ENCODE assay signal across 12 cellular contexts in the genomic region with DNA sequence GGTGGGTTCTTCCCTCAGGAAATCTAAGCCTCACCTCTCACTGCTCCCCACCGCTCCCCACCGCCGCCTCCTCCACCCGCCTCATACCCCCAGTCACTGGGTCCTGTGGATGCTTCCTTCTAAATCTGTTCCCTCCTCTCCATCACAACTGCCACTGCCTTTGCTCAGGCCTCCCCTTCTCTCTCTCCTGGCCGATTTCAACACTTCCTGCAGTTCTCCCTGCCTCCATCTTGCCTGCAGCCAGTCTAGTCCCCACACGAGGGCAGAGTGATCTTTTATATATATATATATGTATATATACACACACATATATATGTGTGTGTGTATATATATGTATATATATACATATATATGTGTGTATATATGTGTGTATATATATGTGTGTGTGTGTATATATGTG. TPM values are rescaled to one million over a fixed set of nuclear protein-coding genes. Genes with fewer than 3 reads are reported as not detected.
DNase-seq lines count a peak whose midpoint lies in the region; ATAC-seq and TF ChIP-seq lines count a peak whose summit lies in the region.
"Had no signal": no experiment of that assay in that cellular context is flagged by ENCODE, and none has a peak within 500 bp of the region (broad histone marks: within the 10 kb centered on the region; RNA-seq: fewer than 3 reads in every experiment).

No MANE protein-coding gene starts in this region.

- H3K9me3 ChIP-seq in Panc1 (ENCODE audit: control insufficient read depth, insufficient read depth, low read depth, low read length), result no peaks in the 10 kb centered on the region
- no peaks in the 10 kb centered on the region for H3K9me3 ChIP-seq in Peyer's patch
- no peaks in the 10 kb centered on the region for H3K9me3 ChIP-seq in sigmoid colon
- H3K9me3 ChIP-seq: ovary, uterus had no signal

- TF ChIP-seq POLR2A in Peyer's patch (IDR thresholded peaks at IDR 0.05) (no peak), sigmoid colon (IDR thresholded peaks at IDR 0.05) (no peak)

- TF ChIP-seq CTCF in Panc1 (IDR thresholded peaks at IDR 0.05), result no peak
- peak; percentile 3 for TF ChIP-seq CTCF in epithelial cell of proximal tubule (conservative IDR thresholded peaks at IDR 0.05; ENCODE audit: low read depth, low read length)
- no peak for TF ChIP-seq CTCF in Peyer's patch (IDR thresholded peaks at IDR 0.05)
- no peak for TF ChIP-seq CTCF in sigmoid colon (IDR thresholded peaks at IDR 0.05)
- no peak for TF ChIP-seq CTCF in GM10266 (IDR thresholded peaks at IDR 0.05; ENCODE audit: control insufficient read depth, insufficient read depth, low read depth, missing control alignments)

- H3K27ac ChIP-seq in Panc1 (ENCODE audit: low read length) (no peak overlapping the region), Peyer's patch (no peak overlapping the region), sigmoid colon (no peak overlapping the region)
- H3K27ac ChIP-seq: ovary, uterus had no signal

- H3K36me3 ChIP-seq in Panc1 (ENCODE audit: control insufficient read depth, insufficient read depth, low read length) (no peaks in the 10 kb centered on the region), Peyer's patch (peaks cover 0 to 5% (median 0%) of the 10 kb centered on the region in 3 donors), sigmoid colon (no peaks in the 10 kb centered on the region)
- H3K36me3 ChIP-seq: ovary, uterus had no signal

- no TSS peak for BruUV-seq in Panc1 (replicated peaks; lab: Mats Ljungman, UMichigan)

- in situ Hi-C loops in Panc1 (cut with HindIII; ENCODE audit: low pct_unique_long_range_greater_than_20kb, low sequenced_read_pairs), result no loop called here

- no peak overlapping the region for H3K4me3 ChIP-seq in Panc1 (ENCODE audit: low read depth in 2 of 2, low read length in 2 of 2)
- H3K4me3 ChIP-seq in epithelial cell of proximal tubule (ENCODE audit: low read depth, low read length), result no peak overlapping the region
- no peak overlapping the region for H3K4me3 ChIP-seq in Peyer's patch
- H3K4me3 ChIP-seq in sigmoid colon, result no peak overlapping the region
- H3K4me3 ChIP-seq: ovary, uterus had no signal

- POLR2A ChIA-PET in Panc1 (lab: Charles Lee), result no interaction called here

- ATAC-seq in Panc1 (peak; percentile 57; the same call in 1 of the 2 replicates), GM21367 (IDR thresholded peaks at IDR 0.05; ENCODE audit: unreplicated experiment) (no peak)

- no peak for TF ChIP-seq EP300 in sigmoid colon (IDR thresholded peaks at IDR 0.05)

- H3K27me3 ChIP-seq in Panc1 (ENCODE audit: control insufficient read depth, insufficient read depth, low read length) (no peaks in the 10 kb centered on the region), Peyer's patch (no peaks in the 10 kb centered on the region), sigmoid colon (no peaks in the 10 kb centered on the region)
- H3K27me3 ChIP-seq: ovary, uterus had no signal

- H3K4me1 ChIP-seq in Panc1 (ENCODE audit: control insufficient read depth, insufficient read depth, low read length) (no peaks in the 10 kb centered on the region), Peyer's patch (no peaks in the 10 kb centered on the region), sigmoid colon (peaks cover 0 to 6% (median 1%) of the 10 kb centered on the region in 4 donors)
- H3K4me1 ChIP-seq: uterus had no signal

- CTCF ChIA-PET in Panc1 (lab: Charles Lee), result interaction anchor here (1.1 kb wide), 1 partner anchor 66 kb away, joined by 7 read pairs; no protein-coding TSS in a partner anchor

- intact Hi-C loops in Panc1 (cut with micrococcal nuclease; ENCODE audit: unreplicated experiment) (no loop called here), sigmoid colon (cut with DNase I) (no loop called here)

- WGBS in sigmoid colon, 2 donors, result 61 to 69% methylated on average over 6 of the region's 6 CpGs

- DNase-seq in AG20443 (ENCODE audit: low spot score) (peak; percentile 24), HCEC 1CT (peak; percentile 58), Panc1 (ENCODE audit: low read depth, low spot score) (no peak), epithelial cell of proximal tubule (ENCODE audit: low read depth) (no peak), Peyer's patch (no peak), sigmoid colon (no peak), GM10266 (ENCODE audit: extremely low spot score) (no peak)
- DNase-seq: activated CD4-positive, CD25-positive, alpha-beta regulatory T cell; activated gamma-delta T cell; ovary; uterus had no signal

RNA-seq across cellular contexts. Expression of gene CREB3L1, which starts 27.8 kb away (rescaled TPM):
- 35.6 TPM for total RNA-seq in Panc1 (2021; ENCODE audit: unreplicated experiment)
- polyA plus RNA-seq in Panc1 (2012; ENCODE audit: insufficient read length), result 36.3 TPM
- total RNA-seq in epithelial cell of proximal tubule, result 0.29 and 2.4 TPM in 2 replicates
- 10 to 100 TPM; 13.2 to 50.6 (median 30.3) TPM for total RNA-seq in Peyer's patch
- 1 to 10 TPM in 3 of 4 donors, under 1 TPM in 1; 0.66 to 7.2 (median 2.6) TPM for total RNA-seq in sigmoid colon
- polyA plus RNA-seq in sigmoid colon, result 10 to 100 TPM; 43.2 to 63.1 (median 44.7) TPM

RNA-seq across cellular contexts. Expression of gene DGKZ, which starts 42.0 kb away (rescaled TPM):
- total RNA-seq in Panc1 (2021; ENCODE audit: unreplicated experiment), result 104 TPM
- polyA plus RNA-seq in Panc1 (2012; ENCODE audit: insufficient read length), result 172 TPM
- 41.1 and 82.2 TPM in 2 replicates for total RNA-seq in epithelial cell of proximal tubule
- 100 to 1,000 TPM; 104 to 270 (median 200) TPM for total RNA-seq in Peyer's patch
- 10 to 100 TPM; 22.5 to 76.7 (median 34.2) TPM for total RNA-seq in sigmoid colon
- 10 to 100 TPM; 16.6 to 71.9 (median 19.2) TPM for polyA plus RNA-seq in sigmoid colon

Comparison
In these comparisons a context has a peak if more than half of its experiments do, and no peak if none do; other contexts are left out.
1. DNase-seq: peak in AG20443 (single experiment) and HCEC 1CT (single experiment); none in Panc1 (single experiment), epithelial cell of proximal tubule (single experiment), Peyer's patch (0 of 3), sigmoid colon (single experiment) and GM10266 (single experiment).